ENCODE assay signal across 2 cellular contexts in the genomic region with DNA sequence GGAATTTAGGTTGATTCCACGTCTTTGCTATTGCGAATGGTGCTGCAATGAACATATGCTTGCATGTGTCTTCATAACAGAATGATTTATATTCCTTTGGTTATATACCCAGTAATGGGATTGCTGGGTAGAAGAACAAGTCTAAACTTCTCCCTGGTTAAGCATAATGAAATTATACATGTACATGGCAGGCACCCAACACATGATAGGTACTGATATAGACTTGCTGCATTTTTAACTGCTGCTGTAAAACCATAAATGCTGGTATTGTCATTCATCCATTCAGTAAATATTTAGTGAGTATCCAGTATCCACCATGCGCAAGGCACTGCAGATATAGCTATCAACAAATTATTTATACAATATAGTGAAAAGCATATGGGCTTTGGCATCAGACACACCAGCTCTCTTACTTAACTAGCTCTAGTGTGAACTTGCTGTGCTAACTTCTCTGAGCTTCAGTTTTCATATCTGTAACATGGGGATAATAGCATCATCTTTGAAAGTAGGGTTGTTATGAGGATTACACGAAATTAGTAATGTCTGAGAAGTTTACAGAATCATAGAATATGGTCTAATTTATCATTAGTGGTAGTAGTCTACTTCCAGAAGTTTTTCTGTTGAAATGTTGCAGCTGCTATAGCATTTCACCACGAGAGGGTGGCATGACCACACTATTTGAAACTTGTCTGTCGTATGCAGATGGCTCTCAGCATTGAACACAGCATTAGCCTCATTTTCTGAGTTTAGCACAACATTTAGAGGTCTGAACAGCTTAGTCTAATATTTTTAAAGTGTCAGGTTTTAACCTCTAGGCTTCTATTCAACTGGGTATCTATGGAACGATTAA.
TF ChIP-seq lines count a peak whose summit lies in the region.

No MANE protein-coding gene starts in this region.

TF ChIP-seq in GM23338, 12 proteins besides CTCF, POLR2A, EP300 and RAD21 (continues in another document):
- no peak for TF ChIP-seq NANOG (IDR thresholded peaks at IDR 0.05; ENCODE audit: borderline replicate concordance)
- TF ChIP-seq, protein P1, sequence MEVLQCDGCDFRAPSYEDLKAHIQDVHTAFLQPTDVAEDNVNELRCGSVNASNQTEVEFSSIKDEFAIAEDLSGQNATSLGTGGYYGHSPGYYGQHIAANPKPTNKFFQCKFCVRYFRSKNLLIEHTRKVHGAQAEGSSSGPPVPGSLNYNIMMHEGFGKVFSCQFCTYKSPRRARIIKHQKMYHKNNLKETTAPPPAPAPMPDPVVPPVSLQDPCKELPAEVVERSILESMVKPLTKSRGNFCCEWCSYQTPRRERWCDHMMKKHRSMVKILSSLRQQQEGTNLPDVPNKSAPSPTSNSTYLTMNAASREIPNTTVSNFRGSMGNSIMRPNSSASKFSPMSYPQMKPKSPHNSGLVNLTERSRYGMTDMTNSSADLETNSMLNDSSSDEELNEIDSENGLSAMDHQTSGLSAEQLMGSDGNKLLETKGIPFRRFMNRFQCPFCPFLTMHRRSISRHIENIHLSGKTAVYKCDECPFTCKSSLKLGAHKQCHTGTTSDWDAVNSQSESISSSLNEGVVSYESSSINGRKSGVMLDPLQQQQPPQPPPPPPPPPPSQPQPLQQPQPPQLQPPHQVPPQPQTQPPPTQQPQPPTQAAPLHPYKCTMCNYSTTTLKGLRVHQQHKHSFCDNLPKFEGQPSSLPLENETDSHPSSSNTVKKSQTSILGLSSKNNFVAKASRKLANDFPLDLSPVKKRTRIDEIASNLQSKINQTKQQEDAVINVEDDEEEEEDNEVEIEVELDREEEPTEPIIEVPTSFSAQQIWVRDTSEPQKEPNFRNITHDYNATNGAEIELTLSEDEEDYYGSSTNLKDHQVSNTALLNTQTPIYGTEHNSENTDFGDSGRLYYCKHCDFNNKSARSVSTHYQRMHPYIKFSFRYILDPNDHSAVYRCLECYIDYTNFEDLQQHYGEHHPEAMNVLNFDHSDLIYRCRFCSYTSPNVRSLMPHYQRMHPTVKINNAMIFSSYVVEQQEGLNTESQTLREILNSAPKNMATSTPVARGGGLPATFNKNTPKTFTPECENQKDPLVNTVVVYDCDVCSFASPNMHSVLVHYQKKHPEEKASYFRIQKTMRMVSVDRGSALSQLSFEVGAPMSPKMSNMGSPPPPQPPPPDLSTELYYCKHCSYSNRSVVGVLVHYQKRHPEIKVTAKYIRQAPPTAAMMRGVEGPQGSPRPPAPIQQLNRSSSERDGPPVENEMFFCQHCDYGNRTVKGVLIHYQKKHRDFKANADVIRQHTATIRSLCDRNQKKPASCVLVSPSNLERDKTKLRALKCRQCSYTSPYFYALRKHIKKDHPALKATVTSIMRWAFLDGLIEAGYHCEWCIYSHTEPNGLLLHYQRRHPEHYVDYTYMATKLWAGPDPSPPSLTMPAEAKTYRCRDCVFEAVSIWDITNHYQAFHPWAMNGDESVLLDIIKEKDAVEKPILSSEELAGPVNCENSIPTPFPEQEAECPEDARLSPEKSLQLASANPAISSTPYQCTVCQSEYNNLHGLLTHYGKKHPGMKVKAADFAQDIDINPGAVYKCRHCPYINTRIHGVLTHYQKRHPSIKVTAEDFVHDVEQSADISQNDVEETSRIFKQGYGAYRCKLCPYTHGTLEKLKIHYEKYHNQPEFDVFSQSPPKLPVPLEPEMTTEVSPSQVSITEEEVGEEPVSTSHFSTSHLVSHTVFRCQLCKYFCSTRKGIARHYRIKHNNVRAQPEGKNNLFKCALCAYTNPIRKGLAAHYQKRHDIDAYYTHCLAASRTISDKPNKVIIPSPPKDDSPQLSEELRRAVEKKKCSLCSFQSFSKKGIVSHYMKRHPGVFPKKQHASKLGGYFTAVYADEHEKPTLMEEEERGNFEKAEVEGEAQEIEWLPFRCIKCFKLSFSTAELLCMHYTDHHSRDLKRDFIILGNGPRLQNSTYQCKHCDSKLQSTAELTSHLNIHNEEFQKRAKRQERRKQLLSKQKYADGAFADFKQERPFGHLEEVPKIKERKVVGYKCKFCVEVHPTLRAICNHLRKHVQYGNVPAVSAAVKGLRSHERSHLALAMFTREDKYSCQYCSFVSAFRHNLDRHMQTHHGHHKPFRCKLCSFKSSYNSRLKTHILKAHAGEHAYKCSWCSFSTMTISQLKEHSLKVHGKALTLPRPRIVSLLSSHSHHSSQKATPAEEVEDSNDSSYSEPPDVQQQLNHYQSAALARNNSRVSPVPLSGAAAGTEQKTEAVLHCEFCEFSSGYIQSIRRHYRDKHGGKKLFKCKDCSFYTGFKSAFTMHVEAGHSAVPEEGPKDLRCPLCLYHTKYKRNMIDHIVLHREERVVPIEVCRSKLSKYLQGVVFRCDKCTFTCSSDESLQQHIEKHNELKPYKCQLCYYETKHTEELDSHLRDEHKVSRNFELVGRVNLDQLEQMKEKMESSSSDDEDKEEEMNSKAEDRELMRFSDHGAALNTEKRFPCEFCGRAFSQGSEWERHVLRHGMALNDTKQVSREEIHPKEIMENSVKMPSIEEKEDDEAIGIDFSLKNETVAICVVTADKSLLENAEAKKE (CRISPR knock-in tag; IDR thresholded peaks at IDR 0.05), result no peak
- no peak for TF ChIP-seq EZH2 (IDR thresholded peaks at IDR 0.05; ENCODE audit: low read depth, unreplicated experiment)
- no peak for TF ChIP-seq ZNF331 (CRISPR knock-in tag; IDR thresholded peaks at IDR 0.05; ENCODE audit: low read depth)
- TF ChIP-seq CREB1 (CRISPR knock-in tag; IDR thresholded peaks at IDR 0.05; ENCODE audit: low read depth), result no peak
- TF ChIP-seq POLR2AphosphoS5 (IDR thresholded peaks at IDR 0.05; ENCODE audit: low read depth), result no peak
- TF ChIP-seq, protein P2, sequence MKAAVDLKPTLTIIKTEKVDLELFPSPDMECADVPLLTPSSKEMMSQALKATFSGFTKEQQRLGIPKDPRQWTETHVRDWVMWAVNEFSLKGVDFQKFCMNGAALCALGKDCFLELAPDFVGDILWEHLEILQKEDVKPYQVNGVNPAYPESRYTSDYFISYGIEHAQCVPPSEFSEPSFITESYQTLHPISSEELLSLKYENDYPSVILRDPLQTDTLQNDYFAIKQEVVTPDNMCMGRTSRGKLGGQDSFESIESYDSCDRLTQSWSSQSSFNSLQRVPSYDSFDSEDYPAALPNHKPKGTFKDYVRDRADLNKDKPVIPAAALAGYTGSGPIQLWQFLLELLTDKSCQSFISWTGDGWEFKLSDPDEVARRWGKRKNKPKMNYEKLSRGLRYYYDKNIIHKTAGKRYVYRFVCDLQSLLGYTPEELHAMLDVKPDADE (IDR thresholded peaks at IDR 0.05), result no peak
- TF ChIP-seq ZNF114 (CRISPR knock-in tag; IDR thresholded peaks at IDR 0.05), result no peak

TF ChIP-seq in K562, 482 proteins besides CTCF, POLR2A, EP300 and RAD21:
- TF ChIP-seq, protein P3, sequence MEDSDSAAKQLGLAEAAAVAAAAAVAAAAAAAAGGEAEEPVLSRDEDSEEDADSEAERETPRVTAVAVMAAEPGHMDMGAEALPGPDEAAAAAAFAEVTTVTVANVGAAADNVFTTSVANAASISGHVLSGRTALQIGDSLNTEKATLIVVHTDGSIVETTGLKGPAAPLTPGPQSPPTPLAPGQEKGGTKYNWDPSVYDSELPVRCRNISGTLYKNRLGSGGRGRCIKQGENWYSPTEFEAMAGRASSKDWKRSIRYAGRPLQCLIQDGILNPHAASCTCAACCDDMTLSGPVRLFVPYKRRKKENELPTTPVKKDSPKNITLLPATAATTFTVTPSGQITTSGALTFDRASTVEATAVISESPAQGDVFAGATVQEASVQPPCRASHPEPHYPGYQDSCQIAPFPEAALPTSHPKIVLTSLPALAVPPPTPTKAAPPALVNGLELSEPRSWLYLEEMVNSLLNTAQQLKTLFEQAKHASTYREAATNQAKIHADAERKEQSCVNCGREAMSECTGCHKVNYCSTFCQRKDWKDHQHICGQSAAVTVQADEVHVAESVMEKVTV (CRISPR knock-in tag; IDR thresholded peaks at IDR 0.05), result 0 out of 2 replicates have a peak, but pooled peaks have one; percentile 28
- no peak for TF ChIP-seq SRF (CRISPR knock-in tag; IDR thresholded peaks at IDR 0.05)
- TF ChIP-seq, protein P4, sequence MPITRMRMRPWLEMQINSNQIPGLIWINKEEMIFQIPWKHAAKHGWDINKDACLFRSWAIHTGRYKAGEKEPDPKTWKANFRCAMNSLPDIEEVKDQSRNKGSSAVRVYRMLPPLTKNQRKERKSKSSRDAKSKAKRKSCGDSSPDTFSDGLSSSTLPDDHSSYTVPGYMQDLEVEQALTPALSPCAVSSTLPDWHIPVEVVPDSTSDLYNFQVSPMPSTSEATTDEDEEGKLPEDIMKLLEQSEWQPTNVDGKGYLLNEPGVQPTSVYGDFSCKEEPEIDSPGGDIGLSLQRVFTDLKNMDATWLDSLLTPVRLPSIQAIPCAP (CRISPR knock-in tag; IDR thresholded peaks at IDR 0.05; ENCODE audit: borderline replicate concordance), result no peak
- no peak for TF ChIP-seq BMI1 (IDR thresholded peaks at IDR 0.05; ENCODE audit: low read length)
